ENCODE assay signal across 11 cellular contexts in genomic region chr17:75475851-75476250, GRCh38. TPM values are rescaled to one million over a fixed set of nuclear protein-coding genes. Genes with fewer than 3 reads are reported as not detected.
A peak's percentile ranks its signal among the peaks of the same experiment; 100 is the strongest.
DNase-seq lines count a peak whose midpoint lies in the region; ATAC-seq and TF ChIP-seq lines count a peak whose summit lies in the region.
"Had no signal": no experiment of that assay in that cellular context is flagged by ENCODE, and none has a peak within 500 bp of the region (broad histone marks: within the 10 kb centered on the region; RNA-seq: fewer than 3 reads in every experiment).

No MANE protein-coding gene starts in this region.

- no peak overlapping the region for H3K56ac ChIP-seq in H9 (ENCODE audit: insufficient read length, low read depth, low read length)

- no peak overlapping the region for H3K18ac ChIP-seq in H9 (ENCODE audit: insufficient read length, low read depth, low read length)

- H4K5ac ChIP-seq in H9 (ENCODE audit: insufficient read length, low read depth, low read length): no peak overlapping the region

- H2AFZ ChIP-seq in H9 (ENCODE audit: low read length): no peak overlapping the region

- H3K9me3 ChIP-seq in heart left ventricle: no peaks in the 10 kb centered on the region
- no peaks in the 10 kb centered on the region for H3K9me3 ChIP-seq in testis
- no peaks in the 10 kb centered on the region for H3K9me3 ChIP-seq in H9 (ENCODE audit: control insufficient read depth, low read depth, low read length)
- H3K9me3 ChIP-seq: breast epithelium had no signal

- no peak overlapping the region for H4K8ac ChIP-seq in H9 (replicated peaks; ENCODE audit: insufficient read length, low read depth, low read length)

- H3K27me3 ChIP-seq in heart left ventricle (no peaks in the 10 kb centered on the region), testis (no peaks in the 10 kb centered on the region), H9 (ENCODE audit: insufficient read depth, low read length) (no peaks in the 10 kb centered on the region)
- H3K27me3 ChIP-seq: breast epithelium had no signal

- H3K27me3 Mint-ChIP-seq in brain: peaks cover 2% of the 10 kb centered on the region
- no peaks in the 10 kb centered on the region for H3K27me3 Mint-ChIP-seq in nephron progenitor cell (ENCODE audit: low read depth, poor library complexity)
- H3K27me3 Mint-ChIP-seq in H9 (ENCODE audit: low read depth): no peaks in the 10 kb centered on the region
- H3K27me3 Mint-ChIP-seq: activated CD4-positive, alpha-beta T cell treated with anti-CD3 and anti-CD28 coated beads, Interleukin-2, amount 10 ng/mL, durations not matched to agents 7 days and 5 days had no signal

- no peak overlapping the region for H2BK5ac ChIP-seq in H9 (ENCODE audit: insufficient read length, low read length)

- H3K4me3 ChIP-seq in heart left ventricle (peak overlapping the region in 8 of 12 donors; percentile 16 to 48 (median 32)), testis (no peak overlapping the region)
- H3K4me3 ChIP-seq: breast epithelium had no signal

- DNase-seq in heart left ventricle (peak in 4 of 5 donors; percentile 72 to 84 (median 74)), nephron progenitor cell (no peak), testis (peak; percentile 56), H9 (no peak), GM19238 (ENCODE audit: insufficient read length, low spot score) (no peak)
- DNase-seq in effector CD8-positive, alpha-beta T cell (lab: John Stamatoyannopoulos, UW): no peak
- DNase-seq: activated CD4-positive, alpha-beta T cell treated with anti-CD3 and anti-CD28 coated beads, Interleukin-2, amount 10 ng/mL, durations not matched to agents 7 days and 5 days; NCI-H446 had no signal

- H3K4me1 Mint-ChIP-seq in brain (peaks cover 65% of the 10 kb centered on the region), nephron progenitor cell (peaks cover 69% of the 10 kb centered on the region), H9 (peaks cover 12 to 15% of the 10 kb centered on the region in 2 experiments)
- H3K4me1 Mint-ChIP-seq: activated CD4-positive, alpha-beta T cell treated with anti-CD3 and anti-CD28 coated beads, Interleukin-2, amount 10 ng/mL, durations not matched to agents 7 days and 5 days had no signal

- no peak overlapping the region for H3K4ac ChIP-seq in H9 (ENCODE audit: low read depth, low read length)

- H3K9me3 Mint-ChIP-seq in brain: no peaks in the 10 kb centered on the region
- no peaks in the 10 kb centered on the region for H3K9me3 Mint-ChIP-seq in nephron progenitor cell
- H3K9me3 Mint-ChIP-seq in H9: no peaks in the 10 kb centered on the region
- H3K9me3 Mint-ChIP-seq: activated CD4-positive, alpha-beta T cell treated with anti-CD3 and anti-CD28 coated beads, Interleukin-2, amount 10 ng/mL, durations not matched to agents 7 days and 5 days had no signal

- TF ChIP-seq POLR2A in heart left ventricle (IDR thresholded peaks at IDR 0.05) (no peak), testis (IDR thresholded peaks at IDR 0.05) (no peak)

- H3K4me1 ChIP-seq in heart left ventricle (peaks cover 17 to 67% (median 39%) of the 10 kb centered on the region in 12 donors), testis (peaks cover 45% of the 10 kb centered on the region), H9 (ENCODE audit: insufficient read depth, low read length) (no peaks in the 10 kb centered on the region)

- no peak overlapping the region for H3T11ph ChIP-seq in H9 (ENCODE audit: low read length)

- no peak overlapping the region for H3K9ac ChIP-seq in H9 (ENCODE audit: extremely low read depth, insufficient read length, low read length)

- H3K4me2 ChIP-seq in H9 (ENCODE audit: insufficient read depth, insufficient read length, low read length): no peak overlapping the region

- no peaks in the 10 kb centered on the region for H3K23me2 ChIP-seq in H9 (ENCODE audit: insufficient read length, low read depth, low read length, poor library complexity, severe bottlenecking)

- H3K36me3 Mint-ChIP-seq in brain (peaks cover 16% of the 10 kb centered on the region), nephron progenitor cell (ENCODE audit: low read depth) (peaks cover 19% of the 10 kb centered on the region), H9 (ENCODE audit: insufficient read depth in 1 of 3, low read depth in 3 of 3) (peaks cover 5 to 22% (median 14%) of the 10 kb centered on the region in 3 experiments; a peak in 5 of 7 replicates)

- intact Hi-C loops in heart left ventricle (cut with DNase I): loop anchor here in 3 of 10 donors (2.0 to 10.0 kb wide), 4 partner anchors 17 to 51 kb away; partner anchors contain the start of gene CASKIN2 (in 2 of the 3)
- intact Hi-C loops in testis (cut with DNase I; ENCODE audit: low total_unique reads): no loop called here

- H3K4me3 Mint-ChIP-seq in brain: peak overlapping the region; percentile 34 to 84 (median 79)
- no peak overlapping the region for H3K4me3 Mint-ChIP-seq in nephron progenitor cell
- no peak overlapping the region for H3K4me3 Mint-ChIP-seq in H9
- H3K4me3 Mint-ChIP-seq: activated CD4-positive, alpha-beta T cell treated with anti-CD3 and anti-CD28 coated beads, Interleukin-2, amount 10 ng/mL, durations not matched to agents 7 days and 5 days had no signal

- no peak overlapping the region for H3K23ac ChIP-seq in H9 (ENCODE audit: insufficient read length, low read depth, low read length)

- no peak overlapping the region for H4K91ac ChIP-seq in H9 (ENCODE audit: insufficient read length, low read depth, low read length)

- H3K36me3 ChIP-seq in heart left ventricle (peaks cover 0 to 23% (median 15%) of the 10 kb centered on the region in 9 donors), testis (ENCODE audit: low read depth, missing control alignments) (no peaks in the 10 kb centered on the region)
- H3K36me3 ChIP-seq: breast epithelium had no signal

- no peaks in the 10 kb centered on the region for H3K79me1 ChIP-seq in H9 (ENCODE audit: insufficient read depth, low read depth, low read length, poor library complexity, severe bottlenecking)

- H2BK15ac ChIP-seq in H9 (ENCODE audit: low read depth, low read length): no peak overlapping the region

- no peak for TF ChIP-seq CTCF in brain (conservative IDR thresholded peaks at IDR 0.05)
- TF ChIP-seq CTCF in heart left ventricle (IDR thresholded peaks at IDR 0.05): no peak
- TF ChIP-seq CTCF in nephron progenitor cell (IDR thresholded peaks at IDR 0.05): no peak
- TF ChIP-seq CTCF in testis (IDR thresholded peaks at IDR 0.05): no peak
- TF ChIP-seq CTCF in H9 (conservative IDR thresholded peaks at IDR 0.05): no peak

- H3K27ac ChIP-seq in heart left ventricle: peak overlapping the region; percentile 59 to 94 (median 82)
- peak overlapping the region; percentile 50 to 76 for H3K27ac ChIP-seq in testis
- H3K27ac ChIP-seq in H9 (ENCODE audit: insufficient read length, low read depth, low read length): no peak overlapping the region

- ATAC-seq in heart left ventricle: peak; percentile 81 to 92 (median 82)
- ATAC-seq in SK-N-SH treated with all-trans-retinoic acid at 6 μM for 48 hours: no peak; the same call in 2 of the 3 replicates

- H4K20me1 ChIP-seq in H9 (ENCODE audit: control insufficient read depth, insufficient read depth, insufficient read length): no peaks in the 10 kb centered on the region

- H2BK12ac ChIP-seq in H9 (ENCODE audit: insufficient read length, low read depth, low read length): no peak overlapping the region

- no peak overlapping the region for H2BK20ac ChIP-seq in H9 (ENCODE audit: low read depth, low read length, poor library complexity, severe bottlenecking)

- no peaks in the 10 kb centered on the region for H3K79me2 ChIP-seq in H9 (ENCODE audit: insufficient read depth, low read length)

- peak overlapping the region; percentile 91 to 99 (median 95) for H3K27ac Mint-ChIP-seq in brain
- H3K27ac Mint-ChIP-seq in nephron progenitor cell: peak overlapping the region; percentile 95
- no peak overlapping the region for H3K27ac Mint-ChIP-seq in H9

- 2 to 9% (median 5%) methylated on average over 3 of the region's 3 CpGs for WGBS in heart left ventricle, 4 donors
- 25 to 39% methylated on average over 3 of the region's 3 CpGs for WGBS in testis, 2 donors
- no CpG with 5 or more reads among the region's 3 CpGs for WGBS in H9 (ENCODE audit: extremely low coverage, insufficient read length, low lambda C conversion rate)

- no peak overlapping the region for H2AK5ac ChIP-seq in H9 (ENCODE audit: insufficient read length, low read length)

- H3K14ac ChIP-seq in H9 (ENCODE audit: insufficient read depth, low read length): no peak overlapping the region

- no peak overlapping the region for H2BK120ac ChIP-seq in H9 (ENCODE audit: low read depth, low read length, poor library complexity, severe bottlenecking)

TF ChIP-seq in SK-N-SH treated with all-trans-retinoic acid at 6 μM for 48 hours, 23 proteins besides CTCF, POLR2A, EP300 and RAD21 (continues in another document):
- no peak for TF ChIP-seq ZFP30 (CRISPR knock-in tag; IDR thresholded peaks at IDR 0.05)

RNA-seq across cellular contexts. Expression of gene TMEM94, which starts 19.4 kb away (rescaled TPM):
- polyA plus RNA-seq in brain (ENCODE audit: insufficient read depth, low read depth, low replicate concordance) (156 TPM), heart left ventricle (10 to 100 TPM; 34.1 to 35.0 TPM), testis (ENCODE audit: insufficient read depth, low read depth, low replicate concordance) (128 TPM)
- total RNA-seq in heart left ventricle (100 to 1,000 TPM in 1 of 9 donors, 10 to 100 TPM in 8; 35.7 to 130 (median 52.7) TPM), testis (100 to 1,000 TPM; 151 to 171 TPM), H9 (2021) (61.4 and 67.9 TPM in 2 replicates)

RNA-seq across cellular contexts. Expression of gene CASKIN2, which starts 39.5 kb away (rescaled TPM):
- polyA plus RNA-seq in brain (ENCODE audit: insufficient read depth, low read depth, low replicate concordance) (29.0 TPM), heart left ventricle (10 to 100 TPM; 19.5 to 23.2 TPM), testis (ENCODE audit: insufficient read depth, low read depth, low replicate concordance) (16.9 TPM)
- total RNA-seq in heart left ventricle (10 to 100 TPM; 27.1 to 51.2 (median 39.3) TPM), testis (10 to 100 TPM; 15.6 to 22.6 TPM), H9 (2021) (35.2 and 37.0 TPM in 2 replicates)

RNA-seq across cellular contexts. Expression of gene TSEN54, which starts 40.5 kb away (rescaled TPM):
- polyA plus RNA-seq in brain (ENCODE audit: insufficient read depth, low read depth, low replicate concordance) (32.9 TPM), heart left ventricle (10 to 100 TPM in 1 of 2 donors, 1 to 10 TPM in 1; 9.4 to 12.4 TPM), testis (ENCODE audit: insufficient read depth, low read depth, low replicate concordance) (28.3 TPM)
- total RNA-seq in heart left ventricle (10 to 100 TPM in 2 of 9 donors, 1 to 10 TPM in 7; 4.0 to 11.6 (median 7.1) TPM), testis (10 to 100 TPM; 45.7 to 46.6 TPM), H9 (2021) (44.5 and 45.5 TPM in 2 replicates)

RNA-seq across cellular contexts. Expression of gene LLGL2, which starts 49.6 kb away (rescaled TPM):
- polyA plus RNA-seq in brain (ENCODE audit: insufficient read depth, low read depth, low replicate concordance) (22.1 TPM), heart left ventricle (1 to 10 TPM; 6.6 to 8.1 TPM), testis (ENCODE audit: insufficient read depth, low read depth, low replicate concordance) (22.9 TPM)
- total RNA-seq in heart left ventricle (1 to 10 TPM; 1.8 to 5.9 (median 3.4) TPM), testis (10 to 100 TPM; 20.6 to 34.3 TPM), H9 (2021) (85.9 and 90.4 TPM in 2 replicates)

Comparison
In these comparisons a context has a peak if more than half of its experiments do, and no peak if none do; other contexts are left out.
1. H3K27ac Mint-ChIP-seq: peak in brain (5 of 5) and nephron progenitor cell (single experiment); none in H9 (0 of 3).
2. H3K4me3 Mint-ChIP-seq: peak in brain (5 of 5); none in nephron progenitor cell (single experiment) and H9 (0 of 2).
3. DNase-seq: peak in heart left ventricle (4 of 5) and testis (single experiment); none in nephron progenitor cell (single experiment), effector CD8-positive, alpha-beta T cell (single experiment), H9 (single experiment) and GM19238 (single experiment).
4. H3K4me3 ChIP-seq: peak in heart left ventricle (8 of 12); none in testis (0 of 2).